In the genomic region with DNA sequence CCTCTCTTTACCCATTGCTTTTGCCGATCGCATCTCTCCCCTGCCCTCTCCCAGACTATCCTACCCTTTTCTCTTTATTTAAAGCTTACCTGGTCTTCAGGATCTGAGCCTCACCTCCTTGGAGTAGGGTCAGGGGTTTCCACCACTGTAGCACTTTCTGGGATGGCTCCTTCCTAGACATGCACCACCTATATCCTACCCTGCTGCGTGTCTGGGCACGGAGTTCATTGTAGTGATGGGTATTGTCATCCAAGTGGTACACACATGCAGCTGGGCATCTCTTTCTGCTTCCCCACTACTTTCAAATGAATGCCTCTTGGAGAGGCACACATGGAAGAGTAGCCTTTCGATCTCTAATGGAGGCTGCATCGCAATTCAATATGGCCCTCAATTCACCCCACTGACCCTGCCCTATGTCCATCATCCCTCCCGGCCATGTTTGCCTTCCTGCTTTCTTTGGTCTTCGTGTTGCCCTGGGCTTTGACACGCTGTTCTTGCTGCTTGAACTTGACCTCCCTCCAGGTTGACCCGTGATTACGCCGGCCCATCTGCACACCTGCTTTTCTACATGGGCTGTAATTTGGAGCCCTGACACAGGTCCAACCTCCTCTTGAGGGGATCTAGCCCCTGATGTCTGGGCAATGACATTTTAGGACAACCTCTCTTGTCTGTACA, we compare ENCODE assay signal across 9 cellular contexts. TPM values are rescaled to one million over a fixed set of nuclear protein-coding genes. Genes with fewer than 3 reads are reported as not detected.
"Had no signal": no experiment of that assay in that cellular context is flagged by ENCODE, and none has a peak within 500 bp of the region (broad histone marks: within the 10 kb centered on the region; RNA-seq: fewer than 3 reads in every experiment).

No MANE protein-coding gene starts in this region.

- H3K4me3 ChIP-seq: K562 had no signal

- H3K4me3 Mint-ChIP-seq: IgD-negative memory B cell had no signal

- H3K4me1 Mint-ChIP-seq: IgD-negative memory B cell had no signal

- FAIRE-seq: HTR-8/SVneo, K562 had no signal

- H3K27ac ChIP-seq: HL-60 had no signal

- H3K9me3 Mint-ChIP-seq: IgD-negative memory B cell had no signal

- H3K36me3 Mint-ChIP-seq: IgD-negative memory B cell had no signal

- H3K27ac Mint-ChIP-seq: IgD-negative memory B cell had no signal

- ATAC-seq: K562 had no signal

- DNase-seq: IMR-90, KBM-7, KG1 had no signal

RNA-seq across cellular contexts. Expression of gene SERPINA11, which starts 10.9 kb away (rescaled TPM):
- total RNA-seq: HT-29, HT1080, IMR-90, K562 had no signal
- polyA plus RNA-seq: IgD-negative memory B cell, IMR-90, K562 had no signal

RNA-seq across cellular contexts. Expression of gene SERPINA9, which starts 34.3 kb away (rescaled TPM):
- total RNA-seq: HT-29, HT1080, K562 had no signal
- polyA plus RNA-seq: K562 had no signal

RNA-seq across cellular contexts. Expression of gene SERPINA1, which starts 53.3 kb away (rescaled TPM):
- polyA plus RNA-seq: K562 had no signal
